ENCODE assay signal across 9 cellular contexts in the genomic region with DNA sequence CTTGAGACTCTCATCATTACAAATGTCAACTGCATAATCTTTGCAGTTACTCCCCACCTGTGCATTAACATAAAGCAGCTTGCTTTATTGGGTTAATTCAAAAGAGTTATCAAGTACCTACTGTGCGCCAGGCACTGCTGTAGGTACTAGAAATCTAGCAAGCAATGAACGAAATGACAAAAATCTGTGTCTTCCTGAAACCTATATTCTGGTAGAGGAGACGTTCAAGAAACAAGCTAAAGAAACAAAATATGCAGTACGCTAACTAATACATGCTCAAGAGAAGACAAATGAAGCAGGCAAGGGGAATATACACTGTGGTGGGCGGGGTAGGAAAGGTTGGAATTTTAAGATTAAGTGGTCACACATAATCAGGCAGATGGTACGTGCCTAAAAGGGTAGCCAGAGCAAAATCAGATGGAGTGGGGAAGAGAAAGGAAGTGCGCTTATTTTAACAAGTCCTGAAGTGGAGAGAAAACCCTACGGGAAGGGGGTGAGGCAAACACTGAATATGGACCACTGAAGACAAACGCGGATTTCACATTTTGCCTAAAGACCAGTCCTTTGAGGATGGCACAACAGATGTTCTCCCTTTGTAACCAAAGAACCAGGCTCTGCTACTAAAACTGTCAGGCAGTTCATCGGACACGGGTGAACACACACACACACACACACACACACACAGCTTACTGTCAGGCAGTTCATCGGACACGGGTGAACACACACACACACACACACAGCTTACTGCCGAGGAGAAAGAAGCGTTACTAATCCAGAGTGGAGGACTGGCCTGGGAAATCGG. TPM values are rescaled to one million over a fixed set of nuclear protein-coding genes. Genes with fewer than 3 reads are reported as not detected.
DNase-seq lines count a peak whose midpoint lies in the region; ATAC-seq, FAIRE-seq and TF ChIP-seq lines count a peak whose summit lies in the region.
"Had no signal": no experiment of that assay in that cellular context is flagged by ENCODE, and none has a peak within 500 bp of the region (broad histone marks: within the 10 kb centered on the region; RNA-seq: fewer than 3 reads in every experiment).

No MANE protein-coding gene starts in this region.

- ATAC-seq in A549 = peak; percentile 20 to 22; a peak in 4 of 6 replicates
- no peak for ATAC-seq in T-helper 17 cell
- no peak for ATAC-seq in HG02588 (IDR thresholded peaks at IDR 0.05; ENCODE audit: unreplicated experiment)

- H3K4me1 ChIP-seq in A549 (peaks cover 20% of the 10 kb centered on the region; the same call in 2 of the 3 replicates), GM23248 (ENCODE audit: insufficient read depth) (no peaks in the 10 kb centered on the region), smooth muscle cell (ENCODE audit: low read depth) (peaks cover 16% of the 10 kb centered on the region)

- TF ChIP-seq EP300 in A549 (IDR thresholded peaks at IDR 0.05) = no peak

- H3K4me3 ChIP-seq in A549 (peak overlapping the region; percentile 97), GM23248 (peak overlapping the region; percentile 71), smooth muscle cell (peak overlapping the region; percentile 81)

- peak overlapping the region; percentile 92 for H3K4me2 ChIP-seq in A549
- H3K4me2 ChIP-seq in GM23248 (ENCODE audit: unreplicated experiment) = no peak overlapping the region
- peak overlapping the region; percentile 93 for H3K4me2 ChIP-seq in smooth muscle cell

- CTCF ChIA-PET in A549 (lab: Yijun Ruan, JAX) = interaction anchor here (0.6 to 2.0 kb wide), 8 partner anchors 9 to 500 kb away, joined by 3 to 5 read pairs (median 3); no protein-coding TSS in a partner anchor

- DNase-seq in A549 (ENCODE audit: low read depth in 1 of 2, low spot score in 1 of 2) = no peak
- no peak for DNase-seq in GM23248
- no peak for DNase-seq in T-helper 17 cell
- DNase-seq in glomerular visceral epithelial cell (ENCODE audit: extremely low spot score) = peak; percentile 69
- no peak for DNase-seq in smooth muscle cell (lab: John Stamatoyannopoulos, UW; ENCODE audit: unreplicated experiment)
- no peak for DNase-seq in RKO (ENCODE audit: low spot score)
- DNase-seq in AG20443 (ENCODE audit: low spot score) = no peak

- H3K4me3 Mint-ChIP-seq in T-helper 17 cell = peak overlapping the region; percentile 78

- H2AFZ ChIP-seq in GM23248 (peak overlapping the region; percentile 63), smooth muscle cell (ENCODE audit: low read depth) (peak overlapping the region; percentile 66)

- H3K27ac ChIP-seq in A549 (peak overlapping the region; percentile 82 to 95), GM23248 (no peak overlapping the region), smooth muscle cell (ENCODE audit: low read depth) (no peak overlapping the region)

- no peak for TF ChIP-seq POLR2A in A549 (IDR thresholded peaks at IDR 0.05; ENCODE audit: low read length)

- no peaks in the 10 kb centered on the region for H3K36me3 ChIP-seq in GM23248 (ENCODE audit: low read depth)
- no peaks in the 10 kb centered on the region for H3K36me3 ChIP-seq in smooth muscle cell (ENCODE audit: low read depth)

- peaks cover 6% of the 10 kb centered on the region for H3K4me1 Mint-ChIP-seq in T-helper 17 cell

- FAIRE-seq in A549 (lab: Jason Lieb, UNC) = no peak
- FAIRE-seq: GM18507 had no signal

- no peak for TF ChIP-seq CTCF in A549 (IDR thresholded peaks at IDR 0.05)
- no peak for TF ChIP-seq CTCF in smooth muscle cell (IDR thresholded peaks at IDR 0.05; ENCODE audit: borderline replicate concordance, insufficient read depth, poor library complexity, severe bottlenecking)

- peaks cover 63% of the 10 kb centered on the region for H3K27me3 Mint-ChIP-seq in T-helper 17 cell

- H3F3A ChIP-seq in GM23248 (ENCODE audit: insufficient read depth) = peaks cover 7% of the 10 kb centered on the region; the same call in 1 of the 2 replicates
- peaks cover 4% of the 10 kb centered on the region for H3F3A ChIP-seq in smooth muscle cell (ENCODE audit: low read depth)

- no peak overlapping the region for H3K9ac ChIP-seq in GM23248
- no peak overlapping the region for H3K9ac ChIP-seq in smooth muscle cell (ENCODE audit: low read depth)

- in situ Hi-C loops in GM23248 (cut with MboI) = no loop called here

- no peaks in the 10 kb centered on the region for H4K20me1 ChIP-seq in GM23248 (ENCODE audit: insufficient read depth)
- H4K20me1 ChIP-seq in smooth muscle cell (ENCODE audit: low read depth) = no peaks in the 10 kb centered on the region

- H3K27me3 ChIP-seq in GM23248 (replicated peaks; ENCODE audit: insufficient read depth) (peaks cover 17% of the 10 kb centered on the region), smooth muscle cell (ENCODE audit: low read depth) (no peaks in the 10 kb centered on the region)

- 56% methylated on average over 14 of the region's 17 CpGs for WGBS in A549 (ENCODE audit: missing lambda C conversion rate)
- 36 to 40% methylated on average over 15 to 17 of the region's 17 CpGs for WGBS in GM23248 (ENCODE audit: low coverage in 1 of 2, low lambda C conversion rate in 2 of 2, missing lambda C conversion rate in 2 of 2), 2 experiments
- 28% methylated on average over 17 of the region's 17 CpGs for WGBS in smooth muscle cell (ENCODE audit: low lambda C conversion rate)

- no peak overlapping the region for H3K27ac Mint-ChIP-seq in T-helper 17 cell

- no peaks in the 10 kb centered on the region for H3K79me2 ChIP-seq in GM23248 (ENCODE audit: insufficient read depth)
- peaks cover 24% of the 10 kb centered on the region for H3K79me2 ChIP-seq in smooth muscle cell (ENCODE audit: low read depth)

- no peaks in the 10 kb centered on the region for H3K9me2 ChIP-seq in GM23248 (ENCODE audit: insufficient read depth)

- POLR2A ChIA-PET in A549 (lab: Yijun Ruan, JAX) = interaction anchor here (0.7 kb wide), 1 partner anchor 10 kb away, joined by 3 read pairs; no protein-coding TSS in a partner anchor

- no peak for TF ChIP-seq RAD21 in A549 (conservative IDR thresholded peaks at IDR 0.05 in 1 of 2, IDR thresholded peaks at IDR 0.05 in 1 of 2)

- peaks cover 4% of the 10 kb centered on the region for H3K36me3 Mint-ChIP-seq in T-helper 17 cell (ENCODE audit: low read depth)

- H3K9me3 ChIP-seq in A549 (no peaks in the 10 kb centered on the region; the same call in 2 of the 3 replicates), GM23248 (ENCODE audit: low read depth) (no peaks in the 10 kb centered on the region), T-helper 17 cell (ENCODE audit: control insufficient read depth, low read length, poor library complexity, severe bottlenecking) (no peaks in the 10 kb centered on the region), smooth muscle cell (replicated peaks; ENCODE audit: low read depth) (no peaks in the 10 kb centered on the region)

TF ChIP-seq in A549, 52 proteins besides CTCF, POLR2A, EP300 and RAD21:
- TF ChIP-seq, protein P1, sequence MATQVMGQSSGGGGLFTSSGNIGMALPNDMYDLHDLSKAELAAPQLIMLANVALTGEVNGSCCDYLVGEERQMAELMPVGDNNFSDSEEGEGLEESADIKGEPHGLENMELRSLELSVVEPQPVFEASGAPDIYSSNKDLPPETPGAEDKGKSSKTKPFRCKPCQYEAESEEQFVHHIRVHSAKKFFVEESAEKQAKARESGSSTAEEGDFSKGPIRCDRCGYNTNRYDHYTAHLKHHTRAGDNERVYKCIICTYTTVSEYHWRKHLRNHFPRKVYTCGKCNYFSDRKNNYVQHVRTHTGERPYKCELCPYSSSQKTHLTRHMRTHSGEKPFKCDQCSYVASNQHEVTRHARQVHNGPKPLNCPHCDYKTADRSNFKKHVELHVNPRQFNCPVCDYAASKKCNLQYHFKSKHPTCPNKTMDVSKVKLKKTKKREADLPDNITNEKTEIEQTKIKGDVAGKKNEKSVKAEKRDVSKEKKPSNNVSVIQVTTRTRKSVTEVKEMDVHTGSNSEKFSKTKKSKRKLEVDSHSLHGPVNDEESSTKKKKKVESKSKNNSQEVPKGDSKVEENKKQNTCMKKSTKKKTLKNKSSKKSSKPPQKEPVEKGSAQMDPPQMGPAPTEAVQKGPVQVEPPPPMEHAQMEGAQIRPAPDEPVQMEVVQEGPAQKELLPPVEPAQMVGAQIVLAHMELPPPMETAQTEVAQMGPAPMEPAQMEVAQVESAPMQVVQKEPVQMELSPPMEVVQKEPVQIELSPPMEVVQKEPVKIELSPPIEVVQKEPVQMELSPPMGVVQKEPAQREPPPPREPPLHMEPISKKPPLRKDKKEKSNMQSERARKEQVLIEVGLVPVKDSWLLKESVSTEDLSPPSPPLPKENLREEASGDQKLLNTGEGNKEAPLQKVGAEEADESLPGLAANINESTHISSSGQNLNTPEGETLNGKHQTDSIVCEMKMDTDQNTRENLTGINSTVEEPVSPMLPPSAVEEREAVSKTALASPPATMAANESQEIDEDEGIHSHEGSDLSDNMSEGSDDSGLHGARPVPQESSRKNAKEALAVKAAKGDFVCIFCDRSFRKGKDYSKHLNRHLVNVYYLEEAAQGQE (IDR thresholded peaks at IDR 0.05) = peak; percentile 17; the same call in 1 of the 2 replicates
- TF ChIP-seq SMC3 (IDR thresholded peaks at IDR 0.05) (no peak), JUN (IDR thresholded peaks at IDR 0.05) (no peak), ESRRA (IDR thresholded peaks at IDR 0.05; ENCODE audit: borderline replicate concordance, low read length) (no peak), FOXS1 (CRISPR knock-in tag; IDR thresholded peaks at IDR 0.05) (no peak)

RNA-seq across cellular contexts. Expression of a gene that starts 1.2 kb away (rescaled TPM):
- 12.1 and 15.5 TPM in 2 replicates for polyA plus RNA-seq in A549 (2011; rRNA removed)
- polyA plus RNA-seq in A549 (2012; cell fraction: cytosol; rRNA removed) = 3.5 and 4.5 TPM in 2 replicates
- polyA plus RNA-seq in A549 (2012; cell fraction: nucleus; rRNA removed) = 1.9 and 3.0 TPM in 2 replicates
- polyA plus RNA-seq in A549 (2017; fragmentation: RNase III; extraction: RNeasy Plus Mini Kit Qiagen cat#74134 plus additional on column Dnase treatment) = 10.6 to 12.4 TPM (median 11.4 TPM) in 3 replicates
- 7.1 and 7.2 TPM in 2 replicates for polyA minus RNA-seq in A549 (2011; rRNA and poly(A)+ RNA removed)
- total RNA-seq in GM23248 (2014; rRNA removed; shearing (Covaris generic)) = 0.32 and 0.76 TPM in 2 replicates
- 0.29 and 0.42 TPM in 2 replicates for polyA plus RNA-seq in GM23248 (2016; fragmentation: Nextera tagmentation; extraction: Ambion mirVana)
- total RNA-seq in T-helper 17 cell = not detected
- total RNA-seq in smooth muscle cell = 28.9 and 31.4 TPM in 2 replicates
- polyA plus RNA-seq in smooth muscle cell = 13.4 and 15.9 TPM in 2 replicates

RNA-seq across cellular contexts. Expression of a gene that starts 50.7 kb away (rescaled TPM):
- polyA plus RNA-seq in A549 (2011; rRNA removed) (11.3 and 12.7 TPM in 2 replicates), A549 (2017; fragmentation: RNase III; extraction: RNeasy Plus Mini Kit Qiagen cat#74134 plus additional on column Dnase treatment) (12.5 to 12.8 TPM (median 12.7 TPM) in 3 replicates), GM23248 (2016; fragmentation: Nextera tagmentation; extraction: Ambion mirVana) (5.1 and 6.4 TPM in 2 replicates), smooth muscle cell (9.8 and 11.6 TPM in 2 replicates)
- 3.8 and 4.4 TPM in 2 replicates for polyA plus RNA-seq in A549 (2012; cell fraction: cytosol; rRNA removed)
- polyA plus RNA-seq in A549 (2012; cell fraction: nucleus; rRNA removed) = 2.0 and 3.0 TPM in 2 replicates
- 5.0 and 5.3 TPM in 2 replicates for polyA minus RNA-seq in A549 (2011; rRNA and poly(A)+ RNA removed)
- 11.3 and 12.4 TPM in 2 replicates for total RNA-seq in GM23248 (2014; rRNA removed; shearing (Covaris generic))
- total RNA-seq in T-helper 17 cell (10 to 100 TPM in 1 of 2 donors, 1 to 10 TPM in 1; 7.5 to 10.1 TPM), smooth muscle cell (17.7 and 23.9 TPM in 2 replicates)

Comparison
In these comparisons a context has a peak if more than half of its experiments do, and no peak if none do; other contexts are left out.
1. ATAC-seq: peak in A549 (2 of 2); none in T-helper 17 cell (single experiment) and HG02588 (single experiment).
2. H3K27ac ChIP-seq: peak in A549 (2 of 2); none in GM23248 (single experiment) and smooth muscle cell (single experiment).
3. RNA of a gene that starts 1.2 kb away (total RNA-seq): 28.9 to 31.4 TPM in smooth muscle cell; 0.32 to 0.76 TPM in GM23248 and not detected in T-helper 17 cell; every median in the first group is over 10 times any median in the second.
4. Peak in every context shown above with its lines, with median percentiles within 50 percentile points of each other: H3K4me3 ChIP-seq.